3 cellular contexts compared by ENCODE assay signal in genomic region chr19:12308891-12309290, GRCh38. TPM values are rescaled to one million over a fixed set of nuclear protein-coding genes. Genes with fewer than 3 reads are reported as not detected.
DNase-seq lines count a peak whose midpoint lies in the region; TF ChIP-seq lines count a peak whose summit lies in the region.
"Not testable (repeated sequence)": the region's sequence is repeated elsewhere in the genome, so short reads cannot be mapped to it uniquely, and the experiment has no call there.
"Had no signal": no experiment of that assay in that cellular context is flagged by ENCODE, and none has a peak within 500 bp of the region (broad histone marks: within the 10 kb centered on the region; RNA-seq: fewer than 3 reads in every experiment).

No MANE protein-coding gene starts in this region.

- H3K27ac Mint-ChIP-seq in osteocyte (ENCODE audit: unreplicated experiment): not testable (repeated sequence)

- not testable (repeated sequence) for H3K4me3 Mint-ChIP-seq in osteocyte (ENCODE audit: unreplicated experiment)

- DNase-seq in mesenteric fat pad (ENCODE audit: low spot score) (peak; percentile 60), osteocyte (ENCODE audit: extremely low spot score, unreplicated experiment) (peak; percentile 57)

- H3K27me3 Mint-ChIP-seq in osteocyte (ENCODE audit: unreplicated experiment): not testable (repeated sequence)

- H3K36me3 Mint-ChIP-seq in osteocyte (ENCODE audit: unreplicated experiment): not testable (repeated sequence)

- H3K4me1 Mint-ChIP-seq in osteocyte (ENCODE audit: unreplicated experiment): not testable (repeated sequence)

- H3K9me3 Mint-ChIP-seq in osteocyte (ENCODE audit: unreplicated experiment): peaks cover 12% of the 10 kb centered on the region

- TF ChIP-seq CTCF in osteocyte (IDR thresholded peaks at IDR 0.05): not testable (repeated sequence)

RNA-seq across cellular contexts. Expression of gene ZNF44, which starts 14.2 kb away (rescaled TPM):
- total RNA-seq in mesenteric fat pad (10.5 TPM), osteocyte (7.0 and 7.8 TPM in 2 replicates)

RNA-seq across cellular contexts. Expression of gene ZNF563, which starts 24.5 kb away (rescaled TPM):
- total RNA-seq in mesenteric fat pad: 2.0 TPM
- total RNA-seq in osteocyte: 1.4 and 2.3 TPM in 2 replicates
- total RNA-seq: A172 had no signal

RNA-seq across cellular contexts. Expression of gene ZNF442, which starts 56.6 kb away (rescaled TPM):
- total RNA-seq in mesenteric fat pad (3.3 TPM), osteocyte (2.2 and 2.3 TPM in 2 replicates)
